In genomic region chr3:69853033-69853432, GRCh38 we compare ENCODE assay signal across 35 cellular contexts.
"Had no signal": no experiment of that assay in that cellular context is flagged by ENCODE, and none has a peak within 500 bp of the region (broad histone marks: within the 10 kb centered on the region; RNA-seq: fewer than 3 reads in every experiment).

No MANE protein-coding gene starts in this region.

- H3K4me2 ChIP-seq: KMS-11 had no signal

- H3K27ac ChIP-seq: KMS-11 had no signal

- H3K9me3 ChIP-seq: MG63 had no signal

- DNase-seq: Karpas-422, Kasumi-1, KG1, MG63, MM.1S, MV-4-11, NCI-H1048, NCI-H1092, NCI-H1092 treated with DMSO at 0.1 percent for 48 hours, NCI-H1105, NCI-H1105 treated with DMSO at 0.1 percent for 48 hours, NCI-H1417, NCI-H1417 treated with DMSO at 0.1 percent for 48 hours, NCI-H1436, NCI-H1436 treated with DMSO at 0.1 percent for 48 hours, NCI-H146, NCI-H1694, NCI-H1694 treated with DMSO at 0.1 percent for 48 hours, NCI-H187, NCI-H187 treated with DMSO at 0.1 percent for 48 hours, NCI-H1930, NCI-H2029, NCI-H2029 treated with DMSO at 0.1 percent for 48 hours, NCI-H2081, NCI-H2081 treated with DMSO at 0.1 percent for 48 hours, NCI-H2107, NCI-H2171, NCI-H2171 treated with DMSO at 0.1 percent for 48 hours, NCI-H2227 treated with DMSO at 0.1 percent for 48 hours, NCI-H226, NCI-H345, NCI-H446, NCI-H446 treated with DMSO at 0.1 percent for 48 hours, NCI-H510A had no signal

- H3K36me3 ChIP-seq: MG63 had no signal

- H3K4me3 ChIP-seq: MG63 had no signal

- H3K27me3 ChIP-seq: MG63 had no signal

- H3K9ac ChIP-seq: KMS-11 had no signal
